In genomic region chr2:240992572-240993291, GRCh38 we compare ENCODE assay signal across 11 cellular contexts. TPM values are rescaled to one million over a fixed set of nuclear protein-coding genes. Genes with fewer than 3 reads are reported as not detected.
DNase-seq lines count a peak whose midpoint lies in the region; ATAC-seq, FAIRE-seq and TF ChIP-seq lines count a peak whose summit lies in the region.
"Had no signal": no experiment of that assay in that cellular context is flagged by ENCODE, and none has a peak within 500 bp of the region (broad histone marks: within the 10 kb centered on the region; RNA-seq: fewer than 3 reads in every experiment).

No MANE protein-coding gene starts in this region.

- DNase-seq in activated CD8-positive, alpha-beta memory T cell treated with anti-CD3 and anti-CD28 coated beads, Interleukin-2, amount 50 U/mL, for 48 hours, result peak; percentile 59
- no peak for DNase-seq in activated CD8-positive, alpha-beta memory T cell treated with anti-CD3 and anti-CD28 coated beads for 24 hours
- DNase-seq in breast epithelium (ENCODE audit: low spot score in 2 of 2) (peak in 1 of 2 donors; percentile 51), nephron progenitor cell (peak; percentile 25), type B pancreatic cell (ENCODE audit: extremely low spot score, unreplicated experiment) (peak; percentile 63), RCC 7860 (ENCODE audit: low spot score) (no peak), adrenal gland (no peak)
- DNase-seq: activated CD4-positive, alpha-beta T cell treated with anti-CD3 and anti-CD28 coated beads, Interleukin-2, amount 50 U/mL, for 1 hour; KBM-7; stimulated activated CD4-positive, alpha-beta T cell treated with anti-CD3 and anti-CD28 coated beads, Interleukin-4, amount 100 ng/mL, for 1 hour had no signal

- no peaks in the 10 kb centered on the region for H3K36me3 ChIP-seq in breast epithelium
- no peaks in the 10 kb centered on the region for H3K36me3 ChIP-seq in adrenal gland (replicated peaks in 1 of 2)

- peaks cover 11% of the 10 kb centered on the region for H3K27me3 Mint-ChIP-seq in nephron progenitor cell (ENCODE audit: low read depth, poor library complexity)
- no peaks in the 10 kb centered on the region for H3K27me3 Mint-ChIP-seq in type B pancreatic cell

- H3K27me3 ChIP-seq in breast epithelium (no peaks in the 10 kb centered on the region), adrenal gland (no peaks in the 10 kb centered on the region)

- H3K36me3 Mint-ChIP-seq in nephron progenitor cell (ENCODE audit: low read depth), result no peaks in the 10 kb centered on the region
- no peaks in the 10 kb centered on the region for H3K36me3 Mint-ChIP-seq in type B pancreatic cell

- H3K27ac ChIP-seq in breast epithelium, result peak overlapping the region; percentile 77 to 95
- H3K27ac ChIP-seq in adrenal gland, result peak overlapping the region in 2 of 5 donors; percentile 82 to 89

- no peak overlapping the region for H3K4me3 Mint-ChIP-seq in nephron progenitor cell
- H3K4me3 Mint-ChIP-seq in type B pancreatic cell, result no peak overlapping the region

- no peak for ATAC-seq in GM18502 (IDR thresholded peaks at IDR 0.05; ENCODE audit: poor library complexity, unreplicated experiment)

- TF ChIP-seq POLR2A in breast epithelium (IDR thresholded peaks at IDR 0.05) (no peak), adrenal gland (IDR thresholded peaks at IDR 0.05) (no peak)

- peaks cover 3 to 8% of the 10 kb centered on the region in 2 donors for H3K9me3 ChIP-seq in breast epithelium
- H3K9me3 ChIP-seq in adrenal gland (replicated peaks in 1 of 3), result peaks cover 0 to 4% (median 0%) of the 10 kb centered on the region in 3 donors

- H3K4me1 Mint-ChIP-seq in nephron progenitor cell (peaks cover 67% of the 10 kb centered on the region), type B pancreatic cell (ENCODE audit: unreplicated experiment) (peaks cover 19% of the 10 kb centered on the region)

- FAIRE-seq in RCC 7860 (lab: Jason Lieb, UNC), result no peak

- intact Hi-C loops in breast epithelium (cut with DNase I; ENCODE audit: low total_unique reads) (loop anchor here (10.0 kb wide), 1 partner anchor 78 kb away; no protein-coding TSS in a partner anchor), adrenal gland (cut with DNase I) (no loop called here)

- WGBS in adrenal gland, 4 donors, result 78 to 95% (median 86%) methylated on average over 13 to 20 of the region's 20 CpGs

- TF ChIP-seq CTCF in breast epithelium (IDR thresholded peaks at IDR 0.05) (no peak), nephron progenitor cell (IDR thresholded peaks at IDR 0.05) (no peak), type B pancreatic cell (conservative IDR thresholded peaks at IDR 0.05) (no peak), adrenal gland (IDR thresholded peaks at IDR 0.05) (no peak)

- H3K27ac Mint-ChIP-seq in nephron progenitor cell (no peak overlapping the region), type B pancreatic cell (no peak overlapping the region)

- no peak overlapping the region for H3K4me3 ChIP-seq in breast epithelium
- no peak overlapping the region for H3K4me3 ChIP-seq in adrenal gland

- no peaks in the 10 kb centered on the region for H3K9me3 Mint-ChIP-seq in nephron progenitor cell
- H3K9me3 Mint-ChIP-seq in type B pancreatic cell, result no peaks in the 10 kb centered on the region

- peaks cover 16 to 26% of the 10 kb centered on the region in 2 donors for H3K4me1 ChIP-seq in breast epithelium
- peaks cover 39 to 50% of the 10 kb centered on the region in 2 donors for H3K4me1 ChIP-seq in adrenal gland (replicated peaks in 1 of 2)

RNA-seq across cellular contexts. Expression of gene SNED1, which starts 5.7 kb away (rescaled TPM):
- total RNA-seq in breast epithelium (10 to 100 TPM; 27.1 to 46.9 (median 35.2) TPM), type B pancreatic cell (ENCODE audit: low replicate concordance) (9.7 and 140 TPM in 2 replicates), adrenal gland (10 to 100 TPM; 12.5 to 59.5 (median 31.2) TPM)
- 10 to 100 TPM in 2 of 3 donors, 1 to 10 TPM in 1; 3.1 to 27.5 (median 17.7) TPM for polyA plus RNA-seq in adrenal gland

Comparison
In these comparisons a context has a peak if more than half of its experiments do, and no peak if none do; other contexts are left out.
1. DNase-seq: peak in activated CD8-positive, alpha-beta memory T cell treated with anti-CD3 and anti-CD28 coated beads, Interleukin-2, amount 50 U/mL, for 48 hours (single experiment), nephron progenitor cell (single experiment) and type B pancreatic cell (single experiment); none in activated CD8-positive, alpha-beta memory T cell treated with anti-CD3 and anti-CD28 coated beads for 24 hours (single experiment), RCC 7860 (single experiment) and adrenal gland (0 of 7).